8 cellular contexts compared by ENCODE assay signal in genomic region chr1:7616076-7616833, GRCh38.
DNase-seq lines count a peak whose midpoint lies in the region; ATAC-seq and TF ChIP-seq lines count a peak whose summit lies in the region.

No MANE protein-coding gene starts in this region.

- H3K36me3 Mint-ChIP-seq in neural progenitor cell = no peaks in the 10 kb centered on the region

- no peaks in the 10 kb centered on the region for H3F3A ChIP-seq in neural progenitor cell (ENCODE audit: low read depth)

- no peak overlapping the region for H3K27ac ChIP-seq in RWPE1
- no peak overlapping the region for H3K27ac ChIP-seq in neural progenitor cell
- no peak overlapping the region for H3K27ac ChIP-seq in coronary artery

- no peak overlapping the region for H3K4me3 Mint-ChIP-seq in neural progenitor cell

- ATAC-seq in GM19351 (IDR thresholded peaks at IDR 0.05; ENCODE audit: unreplicated experiment) (no peak), HG02678 (IDR thresholded peaks at IDR 0.05; ENCODE audit: unreplicated experiment) (no peak)

- no peaks in the 10 kb centered on the region for H4K20me1 ChIP-seq in neural progenitor cell (ENCODE audit: low read depth)

- DNase-seq in GM20000 (ENCODE audit: low spot score) (peak; percentile 53), RWPE1 (ENCODE audit: low spot score) (peak; percentile 49), epidermal melanocyte (ENCODE audit: insufficient read length, low spot score) (peak; percentile 46), neural progenitor cell (ENCODE audit: low spot score) (peak; percentile 66), coronary artery (ENCODE audit: low spot score) (no peak), NCI-H345 treated with DMSO at 0.1 percent for 48 hours (lab: John Stamatoyannopoulos, UW; ENCODE audit: unreplicated experiment) (no peak)

- no peaks in the 10 kb centered on the region for H3K4me1 Mint-ChIP-seq in neural progenitor cell

- H3K4me2 ChIP-seq in neural progenitor cell = no peak overlapping the region

- H3K4me3 ChIP-seq in neural progenitor cell (no peak overlapping the region), coronary artery (no peak overlapping the region)

- TF ChIP-seq CTCF in GM20000 (IDR thresholded peaks at IDR 0.05; ENCODE audit: extremely low read depth, missing control alignments) = no peak
- TF ChIP-seq CTCF in RWPE1 (conservative IDR thresholded peaks at IDR 0.05; ENCODE audit: low read depth) = no peak
- no peak for TF ChIP-seq CTCF in neural progenitor cell (IDR thresholded peaks at IDR 0.05)
- TF ChIP-seq CTCF in coronary artery (IDR thresholded peaks at IDR 0.05) = no peak

- no peaks in the 10 kb centered on the region for H3K9me3 ChIP-seq in neural progenitor cell (ENCODE audit: low read depth)

- H2AFZ ChIP-seq in neural progenitor cell (replicated peaks) = no peak overlapping the region

- H3K27ac Mint-ChIP-seq in neural progenitor cell = no peak overlapping the region

- no peaks in the 10 kb centered on the region for H3K79me2 ChIP-seq in neural progenitor cell (ENCODE audit: low read depth)

- H3K27me3 Mint-ChIP-seq in neural progenitor cell (ENCODE audit: insufficient read depth, low read depth) = peaks cover 20% of the 10 kb centered on the region

- no peaks in the 10 kb centered on the region for H3K9me3 Mint-ChIP-seq in neural progenitor cell

- no peaks in the 10 kb centered on the region for H3K4me1 ChIP-seq in neural progenitor cell

- H3K9ac ChIP-seq in neural progenitor cell = no peak overlapping the region

- no peaks in the 10 kb centered on the region for H3K27me3 ChIP-seq in neural progenitor cell

- CTCF ChIA-PET in RWPE1 (lab: Yijun Ruan, JAX) = interaction anchor here (0.7 kb wide), 1 partner anchor 37 kb away, joined by 3 read pairs; no protein-coding TSS in a partner anchor

- no peaks in the 10 kb centered on the region for H3K36me3 ChIP-seq in neural progenitor cell

- POLR2A ChIA-PET in RWPE1 (lab: Yijun Ruan, JAX; ENCODE audit: low non-redundant PET) = no interaction called here

Comparison
In these comparisons a context has a peak if more than half of its experiments do, and no peak if none do; other contexts are left out.
1. DNase-seq: peak in GM20000 (single experiment), RWPE1 (single experiment), epidermal melanocyte (single experiment) and neural progenitor cell (single experiment); none in coronary artery (single experiment) and NCI-H345 treated with DMSO at 0.1 percent for 48 hours (single experiment).